In genomic region chr11:84870486-84870885, GRCh38 we compare ENCODE assay signal across 26 cellular contexts.
"Had no signal": no experiment of that assay in that cellular context is flagged by ENCODE, and none has a peak within 500 bp of the region (broad histone marks: within the 10 kb centered on the region; RNA-seq: fewer than 3 reads in every experiment).

No MANE protein-coding gene starts in this region.

- DNase-seq: activated CD4-positive, alpha-beta T cell treated with anti-CD3 and anti-CD28 coated beads for 48 hours; activated CD4-positive, alpha-beta T cell treated with anti-CD3 and anti-CD28 coated beads, Interleukin-2, amount 50 U/mL, for 4 hours; activated CD4-positive, CD25-positive, alpha-beta regulatory T cell treated with anti-CD3 and anti-CD28 coated beads, Interleukin-2, amount 50 U/mL, for 72 hours; activated CD8-positive, alpha-beta memory T cell treated with anti-CD3 and anti-CD28 coated beads, Interleukin-2, amount 50 U/mL, for 48 hours; activated CD8-positive, alpha-beta T cell treated with anti-CD3 and anti-CD28 coated beads, Interleukin-2, amount 10 ng/mL, durations not matched to agents 7 days and 5 days; activated effector memory CD4-positive, alpha-beta T cell treated with Interleukin-2 at 50 U/mL for 16 hours; activated naive CD4-positive, alpha-beta T cell; activated T-cell treated with anti-CD3 and anti-CD28 coated beads, Interleukin-2, amount 50 U/mL, for 1 hour; aorta; central memory CD4-positive, alpha-beta T cell; cortex of kidney; Karpas-422; NCI-H1105; NCI-H146; NCI-H187 treated with DMSO at 0.1 percent for 48 hours; NCI-H2171 treated with DMSO at 0.1 percent for 48 hours; NCI-H345; NCI-H510A; Peyer's patch; SHP77 had no signal

- H3K27ac ChIP-seq: breast epithelium, Peyer's patch, RWPE1, SJSA1 had no signal

- H3K27me3 ChIP-seq: breast epithelium, Peyer's patch, SJSA1 had no signal

- H3K9me3 ChIP-seq: breast epithelium, Peyer's patch, SJSA1 had no signal

- ATAC-seq: activated CD8-positive, alpha-beta T cell treated with anti-CD3 and anti-CD28 coated beads, Interleukin-2, amount 10 ng/mL, durations not matched to agents 7 days and 5 days; K562; SK-N-SH treated with all-trans-retinoic acid at 6 μM for 48 hours; WTC11 had no signal

- H3K4me1 ChIP-seq: breast epithelium, Peyer's patch had no signal

- H3K36me3 ChIP-seq: breast epithelium, Peyer's patch, SJSA1 had no signal

- H3K4me3 ChIP-seq: breast epithelium, K562, Peyer's patch, SJSA1 had no signal
